In the genomic region with DNA sequence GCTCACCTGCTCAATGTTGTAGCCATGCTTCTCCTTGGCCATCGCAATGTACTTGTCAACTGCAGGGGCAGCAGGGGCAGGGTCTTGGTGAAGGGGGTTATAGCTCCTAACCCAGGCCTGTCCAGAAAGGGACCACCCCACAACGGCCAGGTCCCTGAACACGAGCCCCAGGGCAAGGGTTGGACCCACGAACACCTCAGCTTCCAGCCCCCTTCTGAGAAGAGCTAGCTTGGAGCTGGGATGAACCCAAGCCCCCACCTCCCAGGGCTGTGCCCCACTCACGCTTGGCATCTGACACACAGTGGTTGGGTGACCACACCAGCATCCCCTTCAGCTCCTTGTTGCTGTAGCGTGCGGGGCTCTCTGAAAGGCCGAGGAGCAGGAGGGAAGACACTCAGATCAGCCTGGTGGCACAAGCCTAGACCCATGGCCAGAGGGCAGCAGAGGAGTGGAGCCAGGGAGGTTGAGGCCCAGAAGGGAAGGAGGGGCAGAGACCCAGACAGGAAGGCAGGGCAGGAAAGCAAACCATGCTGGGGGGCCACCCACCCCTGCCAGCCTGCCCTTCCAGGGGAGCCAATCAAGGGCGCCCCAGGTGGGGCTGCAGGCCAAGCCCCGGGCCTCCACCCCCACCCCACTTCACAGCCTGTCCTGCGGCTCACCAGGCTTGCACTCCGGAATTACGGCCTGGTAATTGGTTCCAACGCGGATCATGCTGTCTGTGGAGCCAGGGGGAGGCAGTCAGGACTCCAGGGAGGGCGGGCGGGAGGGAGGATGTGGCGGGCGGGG, we compare ENCODE assay signal across 13 cellular contexts. TPM values are rescaled to one million over a fixed set of nuclear protein-coding genes. Genes with fewer than 3 reads are reported as not detected.
A peak's percentile ranks its signal among the peaks of the same experiment; 100 is the strongest.
DNase-seq lines count a peak whose midpoint lies in the region; ATAC-seq and TF ChIP-seq lines count a peak whose summit lies in the region.
"Had no signal": no experiment of that assay in that cellular context is flagged by ENCODE, and none has a peak within 500 bp of the region (broad histone marks: within the 10 kb centered on the region; RNA-seq: fewer than 3 reads in every experiment).

No MANE protein-coding gene starts in this region.

- peaks cover 16% of the 10 kb centered on the region for H3K79me2 ChIP-seq in GM23338 (replicated peaks; ENCODE audit: insufficient read depth)

- peaks cover 34% of the 10 kb centered on the region for H3K4me1 Mint-ChIP-seq in GM23338
- H3K4me1 Mint-ChIP-seq in naive thymus-derived CD8-positive, alpha-beta T cell: peaks cover 11 to 27% (median 21%) of the 10 kb centered on the region in 4 donors

- DNase-seq in DMS53 (lab: John Stamatoyannopoulos, UW) (peak; percentile 28), DMS53 treated with DMSO at 0.1 percent for 48 hours (lab: John Stamatoyannopoulos, UW; ENCODE audit: unreplicated experiment) (no peak), GM23338 (ENCODE audit: low spot score) (peak; percentile 34), cerebellar cortex (ENCODE audit: low spot score) (peak; percentile 37), Peyer's patch (no peak), hepatic stellate cell (ENCODE audit: low spot score) (no peak)
- DNase-seq in naive thymus-derived CD8-positive, alpha-beta T cell: no peak
- DNase-seq: activated effector memory CD4-positive, alpha-beta T cell treated with Interleukin-2 at 50 U/mL for 16 hours; mucosa of descending colon; NCI-H2029 treated with DMSO at 0.1 percent for 48 hours had no signal

- peaks cover 33% of the 10 kb centered on the region for H3K36me3 Mint-ChIP-seq in GM23338 (ENCODE audit: low read depth)
- peaks cover 0 to 7% (median 0%) of the 10 kb centered on the region in 3 donors for H3K36me3 Mint-ChIP-seq in naive thymus-derived CD8-positive, alpha-beta T cell

- no peaks in the 10 kb centered on the region for H3K9me2 ChIP-seq in GM23338 (ENCODE audit: insufficient read depth)

- ATAC-seq in GM23338 (no peak), HG03095 (IDR thresholded peaks at IDR 0.05; ENCODE audit: unreplicated experiment) (no peak)
- no peak for ATAC-seq in naive thymus-derived CD8-positive, alpha-beta T cell
- ATAC-seq: mucosa of descending colon had no signal

- TF ChIP-seq POLR2A in Peyer's patch (IDR thresholded peaks at IDR 0.05): no peak

- no peak overlapping the region for H2AFZ ChIP-seq in GM23338

- H3K9me3 ChIP-seq in Peyer's patch: no peaks in the 10 kb centered on the region
- H3K9me3 ChIP-seq: A549, mucosa of descending colon had no signal

- H3K4me3 Mint-ChIP-seq in GM23338: peak overlapping the region; percentile 94
- H3K4me3 Mint-ChIP-seq in naive thymus-derived CD8-positive, alpha-beta T cell: peak overlapping the region in 9 of 10 donors; percentile 15 to 87 (median 60)

- peaks cover 8% of the 10 kb centered on the region; the same call in 1 of the 2 replicates for H3K36me3 ChIP-seq in GM23338 (ENCODE audit: insufficient read depth)
- peaks cover 0 to 4% (median 0%) of the 10 kb centered on the region in 3 donors for H3K36me3 ChIP-seq in Peyer's patch

- peak overlapping the region; percentile 96 for H3K4me3 ChIP-seq in GM23338
- H3K4me3 ChIP-seq in Peyer's patch: no peak overlapping the region
- H3K4me3 ChIP-seq: mucosa of descending colon had no signal

- H3K4me1 ChIP-seq in GM23338 (ENCODE audit: insufficient read depth): peaks cover 33% of the 10 kb centered on the region
- H3K4me1 ChIP-seq in Peyer's patch: peaks cover 11 to 47% (median 28%) of the 10 kb centered on the region in 4 donors

- H4K20me1 ChIP-seq in GM23338 (replicated peaks; ENCODE audit: insufficient read depth): peaks cover 6% of the 10 kb centered on the region; the same call in 1 of the 2 replicates

- peak overlapping the region; percentile 98 for H3K4me2 ChIP-seq in GM23338

- TF ChIP-seq CTCF in GM23338 (conservative IDR thresholded peaks at IDR 0.05; ENCODE audit: low read depth in 2 of 2) (peak in 1 of 2 experiments; percentile 23; a peak in 2 of 4 replicates), Peyer's patch (IDR thresholded peaks at IDR 0.05) (no peak)

- H3K27me3 Mint-ChIP-seq in GM23338 (ENCODE audit: insufficient read depth, low read depth, poor library complexity): peaks cover 27% of the 10 kb centered on the region
- no peaks in the 10 kb centered on the region for H3K27me3 Mint-ChIP-seq in naive thymus-derived CD8-positive, alpha-beta T cell

- POLR2A ChIA-PET in naive thymus-derived CD8-positive, alpha-beta T cell (lab: Charles Lee): interaction anchor here (0.6 to 1.5 kb wide), 3 partner anchors 16 to 77 kb away, joined by 3 read pairs; no protein-coding TSS in a partner anchor

- H3K9me3 Mint-ChIP-seq in GM23338: no peaks in the 10 kb centered on the region; the same call in 2 of the 3 replicates
- no peaks in the 10 kb centered on the region for H3K9me3 Mint-ChIP-seq in naive thymus-derived CD8-positive, alpha-beta T cell

- no peak overlapping the region for H3K27ac Mint-ChIP-seq in GM23338
- H3K27ac Mint-ChIP-seq in naive thymus-derived CD8-positive, alpha-beta T cell: no peak overlapping the region

- H3K27me3 ChIP-seq in GM23338 (ENCODE audit: insufficient read depth) (no peaks in the 10 kb centered on the region), Peyer's patch (no peaks in the 10 kb centered on the region)

- H3K27ac ChIP-seq in GM23338 (ENCODE audit: low read depth): 0 out of 2 replicates have a peak overlapping the region, but pooled peaks have one; percentile 69
- no peak overlapping the region for H3K27ac ChIP-seq in Peyer's patch
- H3K27ac ChIP-seq: skin epidermis had no signal

- peaks cover 38% of the 10 kb centered on the region for H3F3A ChIP-seq in GM23338 (replicated peaks; ENCODE audit: low read depth)

TF ChIP-seq in GM23338, 12 proteins besides CTCF, POLR2A, EP300 and RAD21 (continues in another document):
- TF ChIP-seq POLR2AphosphoS5 (IDR thresholded peaks at IDR 0.05; ENCODE audit: low read depth): no peak
- TF ChIP-seq NANOG (IDR thresholded peaks at IDR 0.05; ENCODE audit: borderline replicate concordance): no peak
- no peak for TF ChIP-seq EZH2 (IDR thresholded peaks at IDR 0.05; ENCODE audit: low read depth, unreplicated experiment)
- no peak for TF ChIP-seq ETS1 (IDR thresholded peaks at IDR 0.05)
- no peak for TF ChIP-seq STAT1 (IDR thresholded peaks at IDR 0.05; ENCODE audit: unreplicated experiment)
- no peak for TF ChIP-seq JUNB (IDR thresholded peaks at IDR 0.05; ENCODE audit: unreplicated experiment)
- no peak for TF ChIP-seq ZNF331 (CRISPR knock-in tag; IDR thresholded peaks at IDR 0.05; ENCODE audit: low read depth)
- no peak for TF ChIP-seq EZH2phosphoT487 (IDR thresholded peaks at IDR 0.05; ENCODE audit: unreplicated experiment)
- TF ChIP-seq CREB1 (CRISPR knock-in tag; IDR thresholded peaks at IDR 0.05; ENCODE audit: low read depth): no peak

RNA-seq across cellular contexts. Expression of gene RCOR2, which starts 1.9 kb away (rescaled TPM):
- 60.1 and 66.9 TPM in 2 replicates for total RNA-seq in GM23338 (2014; rRNA removed; shearing (Covaris generic))
- 4.7 and 5.5 TPM in 2 replicates for polyA plus RNA-seq in GM23338 (2016; fragmentation: Nextera tagmentation; extraction: Ambion mirVana)
- not detected for total RNA-seq in naive thymus-derived CD8-positive, alpha-beta T cell
- polyA plus RNA-seq in naive thymus-derived CD8-positive, alpha-beta T cell: under 1 TPM in 1 of 3 donors, not detected in 2; 0.14 TPM
- total RNA-seq in Peyer's patch: under 1 TPM in 2 of 4 donors, not detected in 2; 0.57 to 0.67 TPM

RNA-seq across cellular contexts. Expression of gene NAA40, which starts 23.7 kb away (rescaled TPM):
- 24.6 and 26.8 TPM in 2 replicates for total RNA-seq in GM23338 (2014; rRNA removed; shearing (Covaris generic))
- polyA plus RNA-seq in GM23338 (2016; fragmentation: Nextera tagmentation; extraction: Ambion mirVana): 10.1 and 12.1 TPM in 2 replicates
- 10 to 100 TPM; 24.2 to 28.0 TPM for total RNA-seq in naive thymus-derived CD8-positive, alpha-beta T cell
- polyA plus RNA-seq in naive thymus-derived CD8-positive, alpha-beta T cell: 10 to 100 TPM in 2 of 3 donors, 1 to 10 TPM in 1; 6.2 to 14.6 (median 11.7) TPM
- total RNA-seq in Peyer's patch: 10 to 100 TPM; 46.2 to 80.0 (median 57.1) TPM

RNA-seq across cellular contexts. Expression of gene COX8A, which starts 59.3 kb away (rescaled TPM):
- 385 and 427 TPM in 2 replicates for total RNA-seq in GM23338 (2014; rRNA removed; shearing (Covaris generic))
- 483 and 516 TPM in 2 replicates for polyA plus RNA-seq in GM23338 (2016; fragmentation: Nextera tagmentation; extraction: Ambion mirVana)
- 10 to 100 TPM; 94.9 to 95.2 TPM for total RNA-seq in naive thymus-derived CD8-positive, alpha-beta T cell
- 100 to 1,000 TPM; 319 to 428 (median 392) TPM for polyA plus RNA-seq in naive thymus-derived CD8-positive, alpha-beta T cell
- 1,000 to 10,000 TPM in 2 of 4 donors, 100 to 1,000 TPM in 2; 390 to 1,297 (median 877) TPM for total RNA-seq in Peyer's patch

Comparison
In these comparisons a context has a peak if more than half of its experiments do, and no peak if none do; other contexts are left out.
1. DNase-seq: peak in DMS53 (single experiment), GM23338 (single experiment) and cerebellar cortex (single experiment); none in DMS53 treated with DMSO at 0.1 percent for 48 hours (single experiment), naive thymus-derived CD8-positive, alpha-beta T cell (0 of 10), Peyer's patch (0 of 3) and hepatic stellate cell (single experiment).
2. RNA of gene RCOR2, which starts 1.9 kb away (total RNA-seq): 60.1 to 66.9 TPM in GM23338; 0.57 to 0.67 TPM in Peyer's patch and not detected in naive thymus-derived CD8-positive, alpha-beta T cell; every median in the first group is over 10 times any median in the second.